13 cellular contexts compared by ENCODE assay signal in the genomic region with DNA sequence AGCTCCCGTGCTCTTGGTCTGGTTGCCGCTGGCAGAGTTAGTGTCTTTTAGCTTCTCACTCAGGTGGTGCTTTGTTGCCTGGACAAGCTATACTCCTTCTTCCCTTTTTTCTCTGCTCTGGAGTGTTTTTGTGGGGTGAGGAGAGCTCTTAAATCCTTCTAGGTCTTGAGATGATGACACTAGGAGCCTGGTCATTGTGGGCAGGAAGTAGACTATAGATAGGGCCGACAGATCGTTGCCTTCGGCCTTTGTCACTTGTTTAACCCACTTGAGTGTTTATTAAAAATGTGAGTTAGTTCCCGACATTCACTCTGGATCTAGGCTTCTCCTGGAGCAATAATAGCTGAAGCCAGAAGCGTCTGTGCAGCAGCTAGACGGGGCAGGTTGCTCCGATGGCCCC.
A peak's percentile ranks its signal among the peaks of the same experiment; 100 is the strongest.
DNase-seq lines count a peak whose midpoint lies in the region.
"Had no signal": no experiment of that assay in that cellular context is flagged by ENCODE, and none has a peak within 500 bp of the region (broad histone marks: within the 10 kb centered on the region; RNA-seq: fewer than 3 reads in every experiment).

No MANE protein-coding gene starts in this region.

- H4K8ac ChIP-seq in neuronal stem cell (ENCODE audit: low read depth, low read length): no peak overlapping the region

- H3K36me3 ChIP-seq in duodenal mucosa (ENCODE audit: control insufficient read depth in 1 of 2, insufficient read depth in 2 of 2, low read length in 2 of 2) (no peaks in the 10 kb centered on the region), neuronal stem cell (replicated peaks in 1 of 2; ENCODE audit: control insufficient read depth in 2 of 2, insufficient read depth in 2 of 2, low read length in 2 of 2) (no peaks in the 10 kb centered on the region)
- H3K36me3 ChIP-seq: SJSA1 had no signal

- in situ Hi-C loops in G401 (cut with HindIII; ENCODE audit: low sequenced_read_pairs) (no loop called here), ACHN (cut with HindIII; ENCODE audit: low pct_ligation_motif_present, low pct_unique_long_range_greater_than_20kb, low sequenced_read_pairs) (no loop called here)

- H3K4me1 ChIP-seq in duodenal mucosa (ENCODE audit: control insufficient read depth in 1 of 2, insufficient read depth in 2 of 2, low read length in 2 of 2) (peaks cover 39% of the 10 kb centered on the region in 2 donors), neuronal stem cell (ENCODE audit: control insufficient read depth in 2 of 2, insufficient read depth in 1 of 2, low read depth in 1 of 2, low read length in 2 of 2) (peaks cover 3 to 23% of the 10 kb centered on the region in 2 donors)
- H3K4me1 ChIP-seq: SJSA1 had no signal

- H3K18ac ChIP-seq in neuronal stem cell (ENCODE audit: low read length): peak overlapping the region; percentile 49

- H3K27me3 ChIP-seq in duodenal mucosa (ENCODE audit: control insufficient read depth in 1 of 2, insufficient read depth in 2 of 2, low read length in 2 of 2) (no peaks in the 10 kb centered on the region), neuronal stem cell (ENCODE audit: control insufficient read depth in 3 of 3, insufficient read depth in 3 of 3, low read depth in 1 of 3, low read length in 3 of 3) (no peaks in the 10 kb centered on the region)
- H3K27me3 ChIP-seq: SJSA1 had no signal

- no peak overlapping the region for H2AFZ ChIP-seq in neuronal stem cell (ENCODE audit: low read length)

- H3K4me3 ChIP-seq in duodenal mucosa (ENCODE audit: low read depth in 1 of 2, low read length in 2 of 2): no peak overlapping the region
- H3K4me3 ChIP-seq in neuronal stem cell (ENCODE audit: low read length in 2 of 2): no peak overlapping the region
- H3K4me3 ChIP-seq: SJSA1 had no signal

- H3K9me3 ChIP-seq in duodenal mucosa (ENCODE audit: control insufficient read depth in 1 of 2, low read length in 2 of 2) (no peaks in the 10 kb centered on the region), neuronal stem cell (replicated peaks in 1 of 2; ENCODE audit: control insufficient read depth in 2 of 2, insufficient read depth in 1 of 2, low read depth in 1 of 2, low read length in 2 of 2) (no peaks in the 10 kb centered on the region)
- H3K9me3 ChIP-seq: SJSA1 had no signal

- H2BK15ac ChIP-seq in neuronal stem cell (ENCODE audit: low read length): no peak overlapping the region

- no peak overlapping the region for H3K23ac ChIP-seq in neuronal stem cell (ENCODE audit: low read depth, low read length, poor library complexity)

- H2BK5ac ChIP-seq in neuronal stem cell (ENCODE audit: low read length): no peak overlapping the region

- DNase-seq in G401 (ENCODE audit: low spot score) (peak; percentile 26), OCI-M1 (lab: John Stamatoyannopoulos, UW) (peak; percentile 87), neuronal stem cell (ENCODE audit: low spot score) (no peak), nucleus accumbens (lab: John Stamatoyannopoulos, UW) (no peak), HuH-7 (ENCODE audit: low spot score) (no peak), NCI-H69 (lab: John Stamatoyannopoulos, UW) (no peak), ACHN (no peak)
- DNase-seq: activated CD4-positive, alpha-beta T cell treated with anti-CD3 and anti-CD28 coated beads, Interleukin-2, amount 10 ng/mL, durations not matched to agents 24 days and 14 days; CD4-positive, CD25-positive, alpha-beta regulatory T cell; NCI-H2171; stimulated activated CD4-positive, alpha-beta T cell treated with anti-CD3 and anti-CD28 coated beads, Interleukin-1b, Interleukin-23, amount 100 ng/mL, for 48 hours had no signal

- no peak overlapping the region for H3K14ac ChIP-seq in neuronal stem cell (ENCODE audit: low read length)

- H4K91ac ChIP-seq in neuronal stem cell (ENCODE audit: low read depth, low read length, poor library complexity): no peak overlapping the region

- no peak overlapping the region for H2BK120ac ChIP-seq in neuronal stem cell (ENCODE audit: low read depth, low read length)

- H2AK5ac ChIP-seq in neuronal stem cell (ENCODE audit: low read depth, low read length): no peak overlapping the region

- no peaks in the 10 kb centered on the region for H3K79me1 ChIP-seq in neuronal stem cell (ENCODE audit: low read depth, low read length)

- H3K4me2 ChIP-seq in neuronal stem cell (ENCODE audit: insufficient read depth, low read length, poor library complexity, severe bottlenecking): no peak overlapping the region

- no peak overlapping the region for H2BK12ac ChIP-seq in neuronal stem cell (ENCODE audit: low read length)

- H3K4ac ChIP-seq in neuronal stem cell (ENCODE audit: low read length): no peak overlapping the region

- H3K27ac ChIP-seq in duodenal mucosa (ENCODE audit: low read depth, low read length): peak overlapping the region; percentile 54
- H3K27ac ChIP-seq in neuronal stem cell (replicated peaks; ENCODE audit: low read length): no peak overlapping the region
- H3K27ac ChIP-seq: SJSA1 had no signal

- WGBS in neuronal stem cell (ENCODE audit: extremely low coverage in 2 of 2, insufficient read length in 2 of 2, insufficient replicate concordance in 1 of 2), 2 donors: no CpG with 5 or more reads among the region's 9 CpGs

- H3K9ac ChIP-seq in duodenal mucosa (ENCODE audit: low read depth in 1 of 2, low read length in 2 of 2) (no peak overlapping the region), neuronal stem cell (ENCODE audit: low read depth, low read length, poor library complexity) (no peak overlapping the region)

Comparison
In these comparisons a context has a peak if more than half of its experiments do, and no peak if none do; other contexts are left out.
1. DNase-seq: peak in G401 (single experiment) and OCI-M1 (single experiment); none in neuronal stem cell (single experiment), nucleus accumbens (0 of 56), HuH-7 (single experiment), NCI-H69 (single experiment) and ACHN (single experiment).